23 cellular contexts compared by ENCODE assay signal in genomic region chr6:52125139-52125538, GRCh38. TPM values are rescaled to one million over a fixed set of nuclear protein-coding genes. Genes with fewer than 3 reads are reported as not detected.
"Had no signal": no experiment of that assay in that cellular context is flagged by ENCODE, and none has a peak within 500 bp of the region (broad histone marks: within the 10 kb centered on the region; RNA-seq: fewer than 3 reads in every experiment).

No MANE protein-coding gene starts in this region.

- H3K36me3 ChIP-seq: colonic mucosa, heart left ventricle, prostate gland, tibial artery had no signal

- H3K27me3 ChIP-seq: colonic mucosa, heart left ventricle, tibial artery had no signal

- H3K4me1 Mint-ChIP-seq: activated CD4-positive, alpha-beta T cell treated with anti-CD3 and anti-CD28 coated beads, Interleukin-2, amount 10 ng/mL, durations not matched to agents 24 days and 14 days; central memory CD8-positive, alpha-beta T cell; immature natural killer cell; stimulated activated naive B cell treated with anti-CD40 and anti-IgM and Interleukin-4, amounts not matched to agents 10 μg/mL and 1 μg/mL and 100 μg/mL, for 72 hours; T-cell had no signal

- H3K4me3 ChIP-seq: colonic mucosa, heart left ventricle, prostate gland, tibial artery had no signal

- H3K27ac Mint-ChIP-seq: activated CD4-positive, alpha-beta T cell treated with anti-CD3 and anti-CD28 coated beads, Interleukin-2, amount 10 ng/mL, durations not matched to agents 24 days and 14 days; activated CD8-positive, alpha-beta T cell treated with anti-CD3 and anti-CD28 coated beads, Interleukin-2, amount 10 ng/mL, durations not matched to agents 7 days and 5 days; activated naive CD4-positive, alpha-beta T cell treated with anti-CD3 and anti-CD28 coated beads for 36 hours; immature natural killer cell; stimulated activated naive B cell treated with anti-CD40 and anti-IgM and Interleukin-4, amounts not matched to agents 10 μg/mL and 1 μg/mL and 100 μg/mL, for 72 hours had no signal

- H3K9me3 ChIP-seq: colonic mucosa, prostate gland, tibial artery had no signal

- H3K4me3 Mint-ChIP-seq: activated CD4-positive, alpha-beta T cell treated with anti-CD3 and anti-CD28 coated beads, Interleukin-2, amount 10 ng/mL, durations not matched to agents 24 days and 14 days; activated CD8-positive, alpha-beta T cell treated with anti-CD3 and anti-CD28 coated beads, Interleukin-2, amount 10 ng/mL, durations not matched to agents 7 days and 5 days; activated naive CD4-positive, alpha-beta T cell treated with anti-CD3 and anti-CD28 coated beads for 36 hours; activated T-cell treated with anti-CD3 and anti-CD28 coated beads, Interleukin-2, amount 50 U/mL, for 4 hours; central memory CD8-positive, alpha-beta T cell; immature natural killer cell; stimulated activated naive B cell treated with anti-CD40 and anti-IgM and Interleukin-4, amounts not matched to agents 10 μg/mL and 1 μg/mL and 100 μg/mL, for 72 hours; T-cell had no signal

- H3K27ac ChIP-seq: colonic mucosa, heart left ventricle, prostate gland, tibial artery had no signal

- ATAC-seq: activated CD8-positive, alpha-beta T cell treated with anti-CD3 and anti-CD28 coated beads, Interleukin-2, amount 10 ng/mL, durations not matched to agents 7 days and 5 days; activated T-cell treated with anti-CD3 and anti-CD28 coated beads, Interleukin-2, amount 50 U/mL, for 4 hours; heart left ventricle; left cardiac atrium; sciatic nerve; SK-N-SH treated with all-trans-retinoic acid at 6 μM for 48 hours; T-cell had no signal

- H3K9me3 Mint-ChIP-seq: activated CD4-positive, alpha-beta T cell treated with anti-CD3 and anti-CD28 coated beads, Interleukin-2, amount 10 ng/mL, durations not matched to agents 24 days and 14 days; activated naive CD4-positive, alpha-beta T cell treated with anti-CD3 and anti-CD28 coated beads for 36 hours had no signal

- DNase-seq: activated CD4-positive, alpha-beta T cell treated with anti-CD3 and anti-CD28 coated beads, Interleukin-2, amount 10 ng/mL, durations not matched to agents 24 days and 14 days; activated CD8-positive, alpha-beta T cell treated with anti-CD3 and anti-CD28 coated beads, Interleukin-2, amount 10 ng/mL, durations not matched to agents 7 days and 5 days; activated naive CD4-positive, alpha-beta T cell treated with anti-CD3 and anti-CD28 coated beads for 36 hours; activated T-cell treated with anti-CD3 and anti-CD28 coated beads, Interleukin-2, amount 50 U/mL, for 4 hours; aorta; colonic mucosa; erythroblast; heart left ventricle; immature natural killer cell; left cardiac atrium; midbrain; stimulated activated naive B cell treated with anti-CD40 and anti-IgM and Interleukin-4, amounts not matched to agents 10 μg/mL and 1 μg/mL and 100 μg/mL, for 72 hours; substantia nigra; T-cell; tibial artery had no signal

- H3K4me1 ChIP-seq: colonic mucosa, heart left ventricle, prostate gland, tibial artery had no signal

- FAIRE-seq: frontal cortex, urothelium cell line had no signal

RNA-seq across cellular contexts. Expression of gene PKHD1, which starts 37.7 kb away (rescaled TPM):
- total RNA-seq: activated CD4-positive, alpha-beta T cell treated with anti-CD3 and anti-CD28 coated beads, Interleukin-2, amount 10 ng/mL, durations not matched to agents 24 days and 14 days; activated CD8-positive, alpha-beta T cell treated with anti-CD3 and anti-CD28 coated beads, Interleukin-2, amount 10 ng/mL, durations not matched to agents 7 days and 5 days; activated naive CD4-positive, alpha-beta T cell treated with anti-CD3 and anti-CD28 coated beads for 36 hours; activated T-cell treated with anti-CD3 and anti-CD28 coated beads, Interleukin-2, amount 50 U/mL, for 4 hours; frontal cortex; left cardiac atrium; lung microvascular endothelial cell had no signal
- polyA plus RNA-seq: aorta, heart left ventricle, immature natural killer cell, neural cell had no signal
